In the genomic region with DNA sequence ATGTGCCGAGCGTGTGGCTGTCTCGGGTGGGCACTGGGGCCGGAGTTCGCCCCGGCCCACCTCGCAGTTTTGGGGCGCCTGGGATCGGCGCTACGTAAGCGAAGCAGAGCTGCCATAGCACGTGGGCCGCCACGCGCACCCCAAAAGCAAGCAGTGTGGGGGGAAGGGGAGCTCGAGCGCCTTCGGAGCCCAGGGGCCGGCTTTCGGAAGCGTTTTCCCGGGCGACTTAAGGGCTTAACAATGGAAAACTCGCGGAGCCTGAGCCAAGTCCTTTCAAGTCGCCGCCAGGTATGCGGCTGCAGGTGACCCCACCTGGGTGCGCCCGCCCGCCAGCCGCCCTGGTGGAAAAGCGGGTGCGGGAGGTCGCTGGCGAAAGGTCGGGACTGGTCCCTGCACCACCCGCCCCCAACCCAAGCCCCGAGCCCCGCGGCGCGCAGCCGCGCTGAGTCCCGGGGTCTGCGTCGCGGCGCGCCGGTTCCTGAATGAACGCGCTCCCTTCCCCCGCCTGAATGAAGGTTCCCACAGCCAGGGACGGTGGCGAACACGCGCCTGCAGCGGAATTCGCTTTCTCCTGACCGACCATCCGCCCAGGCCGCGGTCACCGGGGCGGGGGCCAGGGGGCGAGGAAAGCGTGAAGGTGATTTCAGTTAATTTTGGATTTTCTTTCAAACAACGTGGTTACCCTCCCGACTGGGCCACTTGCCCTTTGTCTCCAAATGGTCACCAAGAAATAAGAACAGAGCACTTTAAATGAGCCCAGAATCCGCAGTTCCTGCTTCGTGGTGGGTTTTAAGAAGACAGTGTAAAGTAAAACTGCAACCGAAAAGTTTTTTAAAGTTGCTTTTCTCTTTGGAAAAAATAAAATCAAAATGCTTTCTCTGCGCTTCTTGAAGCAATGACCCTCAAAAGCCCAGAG, we compare ENCODE assay signal across 8 cellular contexts. TPM values are rescaled to one million over a fixed set of nuclear protein-coding genes. Genes with fewer than 3 reads are reported as not detected.
DNase-seq lines count a peak whose midpoint lies in the region; ATAC-seq, FAIRE-seq and TF ChIP-seq lines count a peak whose summit lies in the region.

No MANE protein-coding gene starts in this region.

- dilution Hi-C loops in endothelial cell of umbilical vein (cut with MboI; ENCODE audit: extremely low pct_ligation_motif_present, low sequenced_read_pairs) = no loop called here

- H3K9me1 ChIP-seq in endothelial cell of umbilical vein (replicated peaks; ENCODE audit: control insufficient read depth, extremely low read depth, insufficient read depth, low read length) = no peaks in the 10 kb centered on the region

- H3K27me3 Mint-ChIP-seq in GM23338 (ENCODE audit: insufficient read depth, low read depth, poor library complexity) = peaks cover 53% of the 10 kb centered on the region

- peak overlapping the region; percentile 93 for H3K9ac ChIP-seq in endothelial cell of umbilical vein (replicated peaks; ENCODE audit: extremely low read depth, insufficient read depth, low read length)
- H3K9ac ChIP-seq in mucosa of rectum (ENCODE audit: low read depth in 1 of 2, low read length in 2 of 2) = peak overlapping the region; percentile 47 to 51

- TF ChIP-seq CTCF in GM23338 (conservative IDR thresholded peaks at IDR 0.05; ENCODE audit: low read depth in 2 of 2) (no peak), endothelial cell of umbilical vein (IDR thresholded peaks at IDR 0.05; ENCODE audit: extremely low read depth in 1 of 2, insufficient read depth in 1 of 2, low read depth in 1 of 2, low read length in 2 of 2) (no peak)

- peak; percentile 98 for DNase-seq in GM23338 (ENCODE audit: low spot score)
- peak; percentile 72 for DNase-seq in endothelial cell of umbilical vein (ENCODE audit: low read depth, low spot score)
- no peak for DNase-seq in NCI-H1436 (lab: John Stamatoyannopoulos, UW)
- no peak for DNase-seq in central memory CD4-positive, alpha-beta T cell

- peaks cover 2% of the 10 kb centered on the region; the same call in 2 of the 3 replicates for H3K9me3 Mint-ChIP-seq in GM23338

- H3K4me1 ChIP-seq in GM23338 (ENCODE audit: insufficient read depth) (peaks cover 18% of the 10 kb centered on the region), endothelial cell of umbilical vein (ENCODE audit: control insufficient read depth, extremely low read depth, insufficient read depth, low read length) (peaks cover 28% of the 10 kb centered on the region), mucosa of rectum (ENCODE audit: control insufficient read depth in 2 of 2, insufficient read depth in 2 of 2, low read length in 2 of 2) (peaks cover 33 to 46% of the 10 kb centered on the region in 2 donors)

- peak overlapping the region; percentile 98 for H3K27ac Mint-ChIP-seq in GM23338

- H3K9me3 ChIP-seq in endothelial cell of umbilical vein (replicated peaks; ENCODE audit: control insufficient read depth, insufficient read depth, low read length) (no peaks in the 10 kb centered on the region), mucosa of rectum (ENCODE audit: control insufficient read depth in 2 of 2, low read length in 2 of 2) (no peaks in the 10 kb centered on the region)

- H4K20me1 ChIP-seq in GM23338 (replicated peaks; ENCODE audit: insufficient read depth) (no peaks in the 10 kb centered on the region), endothelial cell of umbilical vein (replicated peaks; ENCODE audit: control insufficient read depth, extremely low read depth, insufficient read depth, low read length) (no peaks in the 10 kb centered on the region)

- peaks cover 10% of the 10 kb centered on the region; the same call in 2 of the 3 replicates for H3K4me1 Mint-ChIP-seq in GM23338

- H3K4me3 ChIP-seq in GM23338 = peak overlapping the region; percentile 91
- peak overlapping the region; percentile 31 to 58 (median 42) for H3K4me3 ChIP-seq in endothelial cell of umbilical vein (replicated peaks in 1 of 3; ENCODE audit: insufficient read depth in 1 of 3, low read depth in 1 of 3, low read length in 3 of 3)
- peak overlapping the region; percentile 61 for H3K4me3 ChIP-seq in mucosa of rectum (ENCODE audit: low read length in 2 of 2)

- H3K27me3 ChIP-seq in GM23338 (ENCODE audit: insufficient read depth) = peaks cover 51% of the 10 kb centered on the region
- no peaks in the 10 kb centered on the region for H3K27me3 ChIP-seq in endothelial cell of umbilical vein (ENCODE audit: control insufficient read depth in 2 of 2, insufficient read depth in 2 of 2, low read length in 2 of 2)
- H3K27me3 ChIP-seq in mucosa of rectum (ENCODE audit: control insufficient read depth in 2 of 2, insufficient read depth in 2 of 2, low read length in 2 of 2) = peaks cover 3 to 12% of the 10 kb centered on the region in 2 donors

- CTCF ChIA-PET in endothelial cell of umbilical vein (lab: Charles Lee) = interaction anchor here (0.9 to 2.8 kb wide), 11 partner anchors 32 to 537 kb away, joined by 3 to 21 read pairs (median 6); a partner anchor contains a TSS

- H2AFZ ChIP-seq in GM23338 (no peak overlapping the region), endothelial cell of umbilical vein (ENCODE audit: low read depth, low read length) (peak overlapping the region; percentile 78)

- BruUV-seq in endothelial cell of umbilical vein (replicated peaks; lab: Mats Ljungman, UMichigan) = no TSS peak

- FAIRE-seq in endothelial cell of umbilical vein (lab: Jason Lieb, UNC) = peak; percentile 18

- H3K9me2 ChIP-seq in GM23338 (ENCODE audit: insufficient read depth) = no peaks in the 10 kb centered on the region

- peak; percentile 18 for ATAC-seq in GM23338
- no peak for ATAC-seq in HG02623 (IDR thresholded peaks at IDR 0.05; ENCODE audit: unreplicated experiment)
- ATAC-seq in HG02642 (IDR thresholded peaks at IDR 0.05; ENCODE audit: poor library complexity, unreplicated experiment) = no peak

- no peak for TF ChIP-seq POLR2A in endothelial cell of umbilical vein (IDR thresholded peaks at IDR 0.05; ENCODE audit: low read depth, low read length)

- POLR2A ChIA-PET in endothelial cell of umbilical vein (lab: Charles Lee) = interaction anchor here (0.8 to 1.5 kb wide), 4 partner anchors 195 to 532 kb away, joined by 3 to 6 read pairs (median 4); no protein-coding TSS in a partner anchor

- no peaks in the 10 kb centered on the region for H3K36me3 ChIP-seq in GM23338 (ENCODE audit: insufficient read depth)
- H3K36me3 ChIP-seq in endothelial cell of umbilical vein (ENCODE audit: control insufficient read depth in 2 of 2, extremely low read depth in 1 of 2, insufficient read depth in 2 of 2, low read length in 2 of 2) = no peaks in the 10 kb centered on the region
- no peaks in the 10 kb centered on the region for H3K36me3 ChIP-seq in mucosa of rectum (ENCODE audit: control insufficient read depth in 2 of 2, insufficient read depth in 2 of 2, low read length in 2 of 2)

- H3K36me3 Mint-ChIP-seq in GM23338 (ENCODE audit: low read depth) = peaks cover 3% of the 10 kb centered on the region; the same call in 1 of the 3 replicates

- peak overlapping the region; percentile 94 for H3K4me3 Mint-ChIP-seq in GM23338

- H3K27ac ChIP-seq in GM23338 (ENCODE audit: low read depth) = peak overlapping the region; percentile 99
- peak overlapping the region; percentile 92 for H3K27ac ChIP-seq in endothelial cell of umbilical vein (ENCODE audit: insufficient read depth, low read depth, low read length)
- H3K27ac ChIP-seq in mucosa of rectum (ENCODE audit: low read depth in 2 of 2, low read length in 2 of 2) = peak overlapping the region; percentile 71 to 77

- H3K79me2 ChIP-seq in GM23338 (replicated peaks; ENCODE audit: insufficient read depth) (peaks cover 14% of the 10 kb centered on the region), endothelial cell of umbilical vein (ENCODE audit: control insufficient read depth, insufficient read depth, low read length) (peaks cover 31% of the 10 kb centered on the region)

- peaks cover 11% of the 10 kb centered on the region; the same call in 1 of the 2 replicates for H3F3A ChIP-seq in GM23338 (replicated peaks; ENCODE audit: low read depth)

- H3K4me2 ChIP-seq in GM23338 = peak overlapping the region; percentile 86
- peak overlapping the region; percentile 91 for H3K4me2 ChIP-seq in endothelial cell of umbilical vein (ENCODE audit: insufficient read depth, low read length)

- intact Hi-C loops in endothelial cell of umbilical vein (cut with micrococcal nuclease) = loop anchor here (2.0 kb wide), 1 partner anchor 273 kb away; no protein-coding TSS in a partner anchor

TF ChIP-seq in GM23338, 12 proteins besides CTCF, POLR2A, EP300 and RAD21 (continues in another document):
- no peak for TF ChIP-seq POLR2AphosphoS5 (IDR thresholded peaks at IDR 0.05; ENCODE audit: low read depth)

TF ChIP-seq in PFSK-1, 5 proteins besides CTCF, POLR2A, EP300 and RAD21 (continues in another document):
- TF ChIP-seq FOXP2 (optimal IDR thresholded peaks at IDR 0.05; ENCODE audit: borderline replicate concordance, extremely low read depth, extremely low read length, insufficient read depth) = no peak

TF ChIP-seq in endothelial cell of umbilical vein, 7 proteins besides CTCF, POLR2A, EP300 and RAD21 (continues in another document):
- TF ChIP-seq GATA2 (IDR thresholded peaks at IDR 0.05; ENCODE audit: insufficient read depth, insufficient read length, low read depth, low read length) = no peak

RNA-seq across cellular contexts. Expression of a gene that starts 2.7 kb away (rescaled TPM):
- 99.1 and 109 TPM in 2 replicates for total RNA-seq in GM23338 (2014; rRNA removed; shearing (Covaris generic))
- polyA plus RNA-seq in GM23338 (2016; fragmentation: Nextera tagmentation; extraction: Ambion mirVana) (159 and 183 TPM in 2 replicates), endothelial cell of umbilical vein (98.7 and 113 TPM in 2 replicates)
- polyA plus RNA-seq in PFSK-1 (2012; ENCODE audit: insufficient read length, low read depth) = 816 TPM
- total RNA-seq in endothelial cell of umbilical vein = 336 and 370 TPM in 2 replicates
- polyA plus RNA-seq in endothelial cell of umbilical vein (2011; cell fraction: cytosol; rRNA removed) = 120 and 122 TPM in 2 replicates
- polyA plus RNA-seq in endothelial cell of umbilical vein (2011; cell fraction: nucleus; rRNA removed) = 102 and 108 TPM in 2 replicates
- polyA plus RNA-seq in endothelial cell of umbilical vein (2012) = 207 and 276 TPM in 2 replicates
- polyA minus RNA-seq in endothelial cell of umbilical vein = 128 and 155 TPM in 2 replicates
- polyA minus RNA-seq in endothelial cell of umbilical vein (2011; cell fraction: cytosol; rRNA and poly(A)+ RNA removed) = 24.0 TPM
- 63.3 and 131 TPM in 2 replicates for polyA minus RNA-seq in endothelial cell of umbilical vein (2011; cell fraction: nucleus; rRNA and poly(A)+ RNA removed)

RNA-seq across cellular contexts. Expression of a gene that starts 36.9 kb away (rescaled TPM):
- 12.9 and 20.1 TPM in 2 replicates for total RNA-seq in GM23338 (2014; rRNA removed; shearing (Covaris generic))
- polyA plus RNA-seq in GM23338 (2016; fragmentation: Nextera tagmentation; extraction: Ambion mirVana) (23.2 and 23.3 TPM in 2 replicates), endothelial cell of umbilical vein (22.1 and 26.8 TPM in 2 replicates)
- polyA plus RNA-seq in PFSK-1 (2012; ENCODE audit: insufficient read length, low read depth) = 174 TPM
- total RNA-seq in endothelial cell of umbilical vein = 27.3 and 30.9 TPM in 2 replicates
- 19.8 and 23.3 TPM in 2 replicates for polyA plus RNA-seq in endothelial cell of umbilical vein (2011; cell fraction: cytosol; rRNA removed)
- polyA plus RNA-seq in endothelial cell of umbilical vein (2011; cell fraction: nucleus; rRNA removed) = 47.9 and 48.3 TPM in 2 replicates
- polyA plus RNA-seq in endothelial cell of umbilical vein (2012) = 19.3 and 22.6 TPM in 2 replicates
- polyA minus RNA-seq in endothelial cell of umbilical vein = 17.2 and 22.0 TPM in 2 replicates
- 12.4 TPM for polyA minus RNA-seq in endothelial cell of umbilical vein (2011; cell fraction: cytosol; rRNA and poly(A)+ RNA removed)
- 25.4 and 26.6 TPM in 2 replicates for polyA minus RNA-seq in endothelial cell of umbilical vein (2011; cell fraction: nucleus; rRNA and poly(A)+ RNA removed)

Comparison
In these comparisons a context has a peak if more than half of its experiments do, and no peak if none do; other contexts are left out.
1. DNase-seq: peak in GM23338 (single experiment) and endothelial cell of umbilical vein (single experiment); none in NCI-H1436 (single experiment) and central memory CD4-positive, alpha-beta T cell (single experiment).
2. Peak in every context shown above with its lines, with median percentiles within 50 percentile points of each other: H3K27ac ChIP-seq and H3K4me3 ChIP-seq.